Comparison of ENCODE assay signal across 7 cellular contexts in genomic region chr2:155368934-155369333, GRCh38.
DNase-seq lines count a peak whose midpoint lies in the region; ATAC-seq and TF ChIP-seq lines count a peak whose summit lies in the region.

No MANE protein-coding gene starts in this region.

- peak; percentile 42 for ATAC-seq in GM18907 (IDR thresholded peaks at IDR 0.05; ENCODE audit: unreplicated experiment)

- TF ChIP-seq CTCF in osteoblast (IDR thresholded peaks at IDR 0.05; ENCODE audit: extremely low read depth, low read depth, low read length): peak; percentile 31
- peak in 2 of 11 experiments; percentile 5 to 15 for TF ChIP-seq CTCF in spleen (IDR thresholded peaks at IDR 0.05 in 8 of 11, conservative IDR thresholded peaks at IDR 0.05 in 3 of 11)

- DNase-seq in M059J (ENCODE audit: low read depth): peak; percentile 1
- DNase-seq in astrocyte of the hippocampus (ENCODE audit: low read depth, low spot score): peak; percentile 16
- no peak for DNase-seq in osteoblast (ENCODE audit: insufficient read length, low spot score, missing footprints)
- no peak for DNase-seq in AG08395 (ENCODE audit: low spot score)
- no peak for DNase-seq in AG20443 (ENCODE audit: low spot score)
- DNase-seq in spleen: no peak

- intact Hi-C loops in spleen (cut with DNase I; ENCODE audit: low total_unique reads): no loop called here

- no peak overlapping the region for H3K4me3 ChIP-seq in osteoblast (ENCODE audit: insufficient read depth, low read length)
- no peak overlapping the region for H3K4me3 ChIP-seq in spleen

- H3K36me3 ChIP-seq in osteoblast (ENCODE audit: insufficient read depth, low read length) (no peaks in the 10 kb centered on the region), spleen (no peaks in the 10 kb centered on the region)

- 31 to 61% (median 39%) methylated on average over 1 of the region's 1 CpG for WGBS in spleen, 5 donors

- H4K20me1 ChIP-seq in osteoblast (ENCODE audit: insufficient read depth, low read length): no peaks in the 10 kb centered on the region

- H3K79me2 ChIP-seq in osteoblast (ENCODE audit: insufficient read depth, low read length): no peaks in the 10 kb centered on the region

- H3K27me3 ChIP-seq in osteoblast (ENCODE audit: insufficient read depth, low read length): no peaks in the 10 kb centered on the region
- no peaks in the 10 kb centered on the region for H3K27me3 ChIP-seq in spleen (replicated peaks in 1 of 7)

- no peak overlapping the region for H3K4me2 ChIP-seq in osteoblast (ENCODE audit: insufficient read depth, low read length)

- H3K27ac ChIP-seq in osteoblast (ENCODE audit: low read depth, low read length): no peak overlapping the region
- H3K27ac ChIP-seq in spleen: no peak overlapping the region

- H3K9me3 ChIP-seq in osteoblast (ENCODE audit: low read depth, low read length): no peaks in the 10 kb centered on the region
- H3K9me3 ChIP-seq in spleen: no peaks in the 10 kb centered on the region

- H3K4me1 ChIP-seq in osteoblast (ENCODE audit: insufficient read depth, low read length) (no peaks in the 10 kb centered on the region), spleen (no peaks in the 10 kb centered on the region)

- no peak for TF ChIP-seq POLR2A in spleen (IDR thresholded peaks at IDR 0.05)

- no peak overlapping the region for H2AFZ ChIP-seq in osteoblast (ENCODE audit: low read length)

Comparison
In these comparisons a context has a peak if more than half of its experiments do, and no peak if none do; other contexts are left out.
1. DNase-seq: peak in M059J (single experiment) and astrocyte of the hippocampus (single experiment); none in osteoblast (single experiment), AG08395 (single experiment), AG20443 (single experiment) and spleen (single experiment).